In the genomic region with DNA sequence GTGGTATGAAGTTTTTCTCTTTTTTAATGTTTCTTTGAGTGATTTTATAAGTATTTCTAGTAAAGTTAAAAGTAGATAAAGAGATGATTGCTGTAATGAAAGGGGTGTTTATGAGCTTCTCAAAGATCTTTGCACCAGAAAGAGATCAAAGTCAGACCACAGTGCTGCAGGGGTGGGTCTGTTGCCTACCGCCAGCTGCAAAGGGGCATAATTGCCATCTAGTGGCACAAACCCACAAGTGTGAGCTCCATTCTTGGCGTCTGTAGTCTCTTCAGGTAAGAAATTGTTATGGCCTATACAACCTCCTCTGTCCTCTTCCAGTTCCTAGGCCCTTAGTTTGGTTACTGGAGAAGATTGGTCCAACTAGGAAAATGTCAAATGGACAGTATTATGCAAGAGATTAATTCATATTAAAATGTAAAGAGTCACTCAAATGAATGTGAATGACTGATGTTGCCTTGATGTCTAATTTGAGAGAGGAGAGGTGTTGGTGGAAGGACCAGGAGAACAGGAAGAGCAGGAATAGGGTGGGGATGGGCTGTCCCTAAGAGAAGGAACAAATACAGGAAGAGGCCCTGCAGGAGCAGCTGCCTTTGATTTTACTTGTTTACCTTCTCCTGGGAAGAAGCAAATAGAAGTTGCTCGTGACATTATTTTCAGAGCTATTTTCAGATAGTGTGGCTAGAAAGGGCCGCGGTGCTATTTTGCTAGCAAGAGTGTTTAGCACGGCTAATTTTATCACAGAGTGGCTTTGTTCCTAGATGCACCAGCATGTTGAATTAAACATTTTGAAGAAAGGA, we compare ENCODE assay signal across 8 cellular contexts. TPM values are rescaled to one million over a fixed set of nuclear protein-coding genes. Genes with fewer than 3 reads are reported as not detected.
A peak's percentile ranks its signal among the peaks of the same experiment; 100 is the strongest.
DNase-seq lines count a peak whose midpoint lies in the region; ATAC-seq and FAIRE-seq lines count a peak whose summit lies in the region.

No MANE protein-coding gene starts in this region.

- no peaks in the 10 kb centered on the region for H3K36me3 Mint-ChIP-seq in activated naive CD8-positive, alpha-beta T cell treated with anti-CD3 and anti-CD28 coated beads for 36 hours

- peaks cover 34% of the 10 kb centered on the region for H3K4me1 Mint-ChIP-seq in activated naive CD8-positive, alpha-beta T cell treated with anti-CD3 and anti-CD28 coated beads for 36 hours

- ATAC-seq in GM19324 (IDR thresholded peaks at IDR 0.05; ENCODE audit: low FRiP score, unreplicated experiment) (peak; percentile 56), HG03520 (IDR thresholded peaks at IDR 0.05; ENCODE audit: unreplicated experiment) (no peak)

- no peak overlapping the region for H3K4me3 Mint-ChIP-seq in activated naive CD8-positive, alpha-beta T cell treated with anti-CD3 and anti-CD28 coated beads for 36 hours

- no peak overlapping the region for H3K27ac Mint-ChIP-seq in activated naive CD8-positive, alpha-beta T cell treated with anti-CD3 and anti-CD28 coated beads for 36 hours

- no peaks in the 10 kb centered on the region for H3K27me3 Mint-ChIP-seq in activated naive CD8-positive, alpha-beta T cell treated with anti-CD3 and anti-CD28 coated beads for 36 hours

- no peaks in the 10 kb centered on the region for H3K9me3 Mint-ChIP-seq in activated naive CD8-positive, alpha-beta T cell treated with anti-CD3 and anti-CD28 coated beads for 36 hours

- no peak for FAIRE-seq in RCC 7860 (lab: Jason Lieb, UNC)

- DNase-seq in 8988T (peak; percentile 29), NCI-H748 treated with DMSO at 0.1 percent for 48 hours (lab: John Stamatoyannopoulos, UW) (peak; percentile 74), myocyte (ENCODE audit: low read depth) (peak; percentile 50), RCC 7860 (ENCODE audit: low spot score) (no peak), putamen (ENCODE audit: low spot score) (no peak)
- peak; percentile 18 for DNase-seq in activated naive CD8-positive, alpha-beta T cell treated with anti-CD3 and anti-CD28 coated beads for 36 hours

RNA-seq across cellular contexts. Expression of a gene that starts 53.0 kb away (rescaled TPM):
- total RNA-seq in activated naive CD8-positive, alpha-beta T cell treated with anti-CD3 and anti-CD28 coated beads for 36 hours, result 10 to 100 TPM; 33.0 to 34.2 TPM
- 64.4 and 68.4 TPM in 2 replicates for total RNA-seq in myocyte
- polyA plus RNA-seq in myocyte (2012), result 28.8 TPM

Comparison
In these comparisons a context has a peak if more than half of its experiments do, and no peak if none do; other contexts are left out.
1. DNase-seq: peak in 8988T (single experiment), NCI-H748 treated with DMSO at 0.1 percent for 48 hours (single experiment), activated naive CD8-positive, alpha-beta T cell treated with anti-CD3 and anti-CD28 coated beads for 36 hours (single experiment) and myocyte (single experiment); none in RCC 7860 (single experiment) and putamen (single experiment).